1 cellular context compared by ENCODE assay signal in the genomic region with DNA sequence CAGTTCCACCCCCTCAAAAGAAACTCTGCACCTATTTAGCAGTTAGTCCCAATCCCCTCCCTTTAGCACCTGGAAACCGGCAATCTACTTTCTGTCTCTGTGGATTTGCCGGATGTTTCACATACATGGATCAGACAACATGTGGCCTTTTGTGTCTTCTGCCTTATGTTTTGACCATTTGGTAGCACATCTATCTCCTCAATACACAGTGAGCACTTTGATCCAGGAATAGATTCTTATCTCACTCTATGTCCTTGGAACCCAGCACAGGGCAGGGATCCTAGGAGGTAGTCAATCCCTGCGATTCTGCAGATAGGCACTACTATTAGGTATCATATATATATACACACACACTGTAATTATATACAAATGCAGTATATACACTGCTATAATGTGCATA.
TF ChIP-seq lines count a peak whose summit lies in the region.

No MANE protein-coding gene starts in this region.

TF ChIP-seq in SK-N-SH treated with all-trans-retinoic acid at 6 μM for 48 hours, 23 proteins besides CTCF, POLR2A, EP300 and RAD21 (continued from another document):
- TF ChIP-seq, protein P1, sequence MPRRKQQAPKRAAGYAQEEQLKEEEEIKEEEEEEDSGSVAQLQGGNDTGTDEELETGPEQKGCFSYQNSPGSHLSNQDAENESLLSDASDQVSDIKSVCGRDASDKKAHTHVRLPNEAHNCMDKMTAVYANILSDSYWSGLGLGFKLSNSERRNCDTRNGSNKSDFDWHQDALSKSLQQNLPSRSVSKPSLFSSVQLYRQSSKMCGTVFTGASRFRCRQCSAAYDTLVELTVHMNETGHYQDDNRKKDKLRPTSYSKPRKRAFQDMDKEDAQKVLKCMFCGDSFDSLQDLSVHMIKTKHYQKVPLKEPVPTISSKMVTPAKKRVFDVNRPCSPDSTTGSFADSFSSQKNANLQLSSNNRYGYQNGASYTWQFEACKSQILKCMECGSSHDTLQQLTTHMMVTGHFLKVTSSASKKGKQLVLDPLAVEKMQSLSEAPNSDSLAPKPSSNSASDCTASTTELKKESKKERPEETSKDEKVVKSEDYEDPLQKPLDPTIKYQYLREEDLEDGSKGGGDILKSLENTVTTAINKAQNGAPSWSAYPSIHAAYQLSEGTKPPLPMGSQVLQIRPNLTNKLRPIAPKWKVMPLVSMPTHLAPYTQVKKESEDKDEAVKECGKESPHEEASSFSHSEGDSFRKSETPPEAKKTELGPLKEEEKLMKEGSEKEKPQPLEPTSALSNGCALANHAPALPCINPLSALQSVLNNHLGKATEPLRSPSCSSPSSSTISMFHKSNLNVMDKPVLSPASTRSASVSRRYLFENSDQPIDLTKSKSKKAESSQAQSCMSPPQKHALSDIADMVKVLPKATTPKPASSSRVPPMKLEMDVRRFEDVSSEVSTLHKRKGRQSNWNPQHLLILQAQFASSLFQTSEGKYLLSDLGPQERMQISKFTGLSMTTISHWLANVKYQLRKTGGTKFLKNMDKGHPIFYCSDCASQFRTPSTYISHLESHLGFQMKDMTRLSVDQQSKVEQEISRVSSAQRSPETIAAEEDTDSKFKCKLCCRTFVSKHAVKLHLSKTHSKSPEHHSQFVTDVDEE (CRISPR knock-in tag; IDR thresholded peaks at IDR 0.05), result no peak
- TF ChIP-seq ZC3H10 (CRISPR knock-in tag; IDR thresholded peaks at IDR 0.05) (no peak), ESRRG (CRISPR knock-in tag; IDR thresholded peaks at IDR 0.05) (no peak), ZFP3 (CRISPR knock-in tag; IDR thresholded peaks at IDR 0.05) (no peak), ZNF70 (CRISPR knock-in tag; IDR thresholded peaks at IDR 0.05) (no peak), GLIS3 (CRISPR knock-in tag; IDR thresholded peaks at IDR 0.05) (no peak), ZFP30 (CRISPR knock-in tag; IDR thresholded peaks at IDR 0.05) (no peak)
- TF ChIP-seq, protein P2, sequence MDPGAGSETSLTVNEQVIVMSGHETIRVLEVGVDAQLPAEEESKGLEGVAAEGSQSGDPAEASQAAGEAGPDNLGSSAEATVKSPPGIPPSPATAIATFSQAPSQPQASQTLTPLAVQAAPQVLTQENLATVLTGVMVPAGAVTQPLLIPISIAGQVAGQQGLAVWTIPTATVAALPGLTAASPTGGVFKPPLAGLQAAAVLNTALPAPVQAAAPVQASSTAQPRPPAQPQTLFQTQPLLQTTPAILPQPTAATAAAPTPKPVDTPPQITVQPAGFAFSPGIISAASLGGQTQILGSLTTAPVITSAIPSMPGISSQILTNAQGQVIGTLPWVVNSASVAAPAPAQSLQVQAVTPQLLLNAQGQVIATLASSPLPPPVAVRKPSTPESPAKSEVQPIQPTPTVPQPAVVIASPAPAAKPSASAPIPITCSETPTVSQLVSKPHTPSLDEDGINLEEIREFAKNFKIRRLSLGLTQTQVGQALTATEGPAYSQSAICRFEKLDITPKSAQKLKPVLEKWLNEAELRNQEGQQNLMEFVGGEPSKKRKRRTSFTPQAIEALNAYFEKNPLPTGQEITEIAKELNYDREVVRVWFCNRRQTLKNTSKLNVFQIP (CRISPR knock-in tag; IDR thresholded peaks at IDR 0.05; ENCODE audit: borderline replicate concordance, low read depth), result no peak
